8 cellular contexts compared by ENCODE assay signal in the genomic region with DNA sequence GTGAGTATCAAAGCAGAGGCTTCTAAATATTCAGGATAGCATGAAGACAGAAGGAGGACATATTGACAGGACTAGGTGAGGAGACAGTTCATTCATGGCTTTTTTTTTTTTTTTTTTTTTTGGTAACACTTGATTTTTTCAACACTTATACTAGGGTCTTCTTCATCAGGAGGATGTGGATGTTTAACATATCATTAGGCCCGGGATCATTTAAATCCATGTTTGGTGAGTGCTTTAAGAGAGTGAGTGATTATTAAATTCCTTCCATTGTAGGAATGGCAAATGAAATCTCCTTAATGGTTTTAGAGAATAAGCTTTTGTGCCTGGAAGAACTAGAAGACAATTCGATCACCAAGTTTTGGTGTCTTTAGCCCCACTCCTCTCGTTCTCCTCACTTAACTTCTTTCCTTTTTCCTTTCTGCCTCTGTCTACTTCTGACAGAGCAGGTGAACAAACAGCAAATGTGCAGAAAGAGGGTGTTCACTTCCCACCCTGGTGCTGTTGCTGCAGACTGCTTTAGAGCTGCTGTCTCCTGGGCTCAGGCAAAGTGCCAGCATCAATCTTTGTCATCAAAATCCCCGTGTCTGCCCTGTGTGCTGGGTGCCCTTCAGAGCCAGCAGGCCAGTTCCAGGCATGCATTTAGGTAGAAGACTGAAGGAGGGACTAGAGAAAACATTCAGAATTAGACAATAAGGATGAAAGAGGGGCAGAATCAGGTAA. TPM values are rescaled to one million over a fixed set of nuclear protein-coding genes. Genes with fewer than 3 reads are reported as not detected.
A peak's percentile ranks its signal among the peaks of the same experiment; 100 is the strongest.
DNase-seq lines count a peak whose midpoint lies in the region; ATAC-seq and TF ChIP-seq lines count a peak whose summit lies in the region.

No MANE protein-coding gene starts in this region.

- H3K9ac ChIP-seq in BLaER1: no peak overlapping the region

- H3K4me1 ChIP-seq in BLaER1 (peaks cover 76% of the 10 kb centered on the region), spleen (peaks cover 19 to 81% (median 46%) of the 10 kb centered on the region in 6 donors)

- H3K36me3 ChIP-seq in BLaER1 (no peaks in the 10 kb centered on the region), spleen (no peaks in the 10 kb centered on the region)

- H3K4me2 ChIP-seq in BLaER1: peak overlapping the region; percentile 81

- TF ChIP-seq POLR2A in spleen (IDR thresholded peaks at IDR 0.05): no peak

- TF ChIP-seq CTCF in spleen (IDR thresholded peaks at IDR 0.05 in 8 of 11, conservative IDR thresholded peaks at IDR 0.05 in 3 of 11): no peak

- intact Hi-C loops in left ventricle myocardium superior (cut with micrococcal nuclease): no loop called here
- intact Hi-C loops in spleen (cut with DNase I; ENCODE audit: low total_unique reads): no loop called here

- H4K20me1 ChIP-seq in BLaER1: peaks cover 17% of the 10 kb centered on the region

- no peak overlapping the region for H3K4me3 ChIP-seq in BLaER1
- H3K4me3 ChIP-seq in spleen: peak overlapping the region in 1 of 8 donors; percentile 51

- DNase-seq in NCI-H1105 treated with DMSO at 0.1 percent for 48 hours (lab: John Stamatoyannopoulos, UW) (peak; percentile 94), left ventricle myocardium superior (peak; percentile 36), spleen (no peak)
- DNase-seq in activated CD8-positive, alpha-beta memory T cell treated with anti-CD3 and anti-CD28 coated beads, Interleukin-2, amount 50 U/mL, for 4 hours: peak; percentile 43
- no peak for DNase-seq in stimulated activated naive CD4-positive, alpha-beta T cell treated with Interleukin-2 at 50 U/mL for 16 hours (lab: John Stamatoyannopoulos, UW)

- H3K27me3 ChIP-seq in BLaER1 (no peaks in the 10 kb centered on the region), spleen (replicated peaks in 1 of 7) (no peaks in the 10 kb centered on the region)

- ATAC-seq in left ventricle myocardium superior (peak; percentile 29), HG02840 (IDR thresholded peaks at IDR 0.05; ENCODE audit: low FRiP score, unreplicated experiment) (no peak), HG03095 (IDR thresholded peaks at IDR 0.05; ENCODE audit: unreplicated experiment) (no peak)

- WGBS in spleen, 5 donors: 31 to 41% (median 36%) methylated on average over 4 of the region's 4 CpGs

- H3K9me3 ChIP-seq in BLaER1 (no peaks in the 10 kb centered on the region), spleen (no peaks in the 10 kb centered on the region)

- H3K27ac ChIP-seq in BLaER1 (peak overlapping the region; percentile 54), spleen (peak overlapping the region; percentile 49 to 94 (median 92))

RNA-seq across cellular contexts. Expression of gene RAB11A, which starts 35.6 kb away (rescaled TPM):
- 137 TPM for total RNA-seq in left ventricle myocardium superior
- total RNA-seq in spleen: 100 to 1,000 TPM; 173 to 313 (median 255) TPM
- polyA plus RNA-seq in spleen: 100 to 1,000 TPM in 2 of 3 donors, 10 to 100 TPM in 1; 86.7 to 153 (median 128) TPM

RNA-seq across cellular contexts. Expression of gene DENND4A, which starts 41.6 kb away (rescaled TPM):
- total RNA-seq in left ventricle myocardium superior (14.0 TPM), spleen (10 to 100 TPM; 53.1 to 88.2 (median 61.5) TPM)
- 10 to 100 TPM in 1 of 3 donors, 1 to 10 TPM in 2; 9.4 to 11.1 (median 9.9) TPM for polyA plus RNA-seq in spleen

Comparison
In these comparisons a context has a peak if more than half of its experiments do, and no peak if none do; other contexts are left out.
1. DNase-seq: peak in NCI-H1105 treated with DMSO at 0.1 percent for 48 hours (single experiment), activated CD8-positive, alpha-beta memory T cell treated with anti-CD3 and anti-CD28 coated beads, Interleukin-2, amount 50 U/mL, for 4 hours (single experiment) and left ventricle myocardium superior (single experiment); none in spleen (single experiment) and stimulated activated naive CD4-positive, alpha-beta T cell treated with Interleukin-2 at 50 U/mL for 16 hours (single experiment).